15 cellular contexts compared by ENCODE assay signal in the genomic region with DNA sequence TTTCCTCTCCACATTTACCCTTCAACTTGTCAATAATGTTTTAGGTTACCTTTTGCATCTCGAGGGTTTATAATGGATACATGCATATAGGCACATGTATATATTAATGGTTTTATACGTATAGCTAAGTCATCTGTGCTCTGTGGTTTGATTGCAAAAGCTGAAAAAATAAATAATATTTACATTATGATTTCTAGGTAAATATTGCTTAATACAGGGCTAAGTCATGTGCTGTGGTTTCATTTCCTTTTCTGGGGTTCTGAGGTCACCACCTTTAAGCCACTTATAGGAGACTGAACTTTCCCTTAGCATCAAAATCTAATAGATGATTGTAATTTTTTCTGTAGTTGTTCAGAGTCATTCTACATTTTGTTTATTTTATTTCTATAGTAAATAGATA. TPM values are rescaled to one million over a fixed set of nuclear protein-coding genes. Genes with fewer than 3 reads are reported as not detected.
DNase-seq lines count a peak whose midpoint lies in the region; ATAC-seq and TF ChIP-seq lines count a peak whose summit lies in the region.
"Had no signal": no experiment of that assay in that cellular context is flagged by ENCODE, and none has a peak within 500 bp of the region (broad histone marks: within the 10 kb centered on the region; RNA-seq: fewer than 3 reads in every experiment).

No MANE protein-coding gene starts in this region.

- H3K4me1 ChIP-seq in breast epithelium = peaks cover 0 to 10% of the 10 kb centered on the region in 2 donors
- peaks cover 25% of the 10 kb centered on the region for H3K4me1 ChIP-seq in RWPE2 (ENCODE audit: insufficient read depth, poor library complexity, severe bottlenecking)
- H3K4me1 ChIP-seq in left lung = peaks cover 5 to 38% of the 10 kb centered on the region in 2 donors
- H3K4me1 ChIP-seq in upper lobe of right lung = peaks cover 22% of the 10 kb centered on the region
- H3K4me1 ChIP-seq in H9 (ENCODE audit: insufficient read depth, low read length) = peaks cover 3% of the 10 kb centered on the region; the same call in 1 of the 2 replicates

- H2BK20ac ChIP-seq in H9 (ENCODE audit: low read depth, low read length, poor library complexity, severe bottlenecking) = no peak overlapping the region

- H3K4me1 Mint-ChIP-seq in MCF 10A (ENCODE audit: insufficient read depth, unreplicated experiment) = peaks cover 38% of the 10 kb centered on the region
- H3K4me1 Mint-ChIP-seq in H9 = peaks cover 27 to 28% of the 10 kb centered on the region in 2 experiments

- no peak overlapping the region for H3K4me3 Mint-ChIP-seq in MCF 10A (ENCODE audit: unreplicated experiment)
- no peak overlapping the region for H3K4me3 Mint-ChIP-seq in H9
- H3K4me3 Mint-ChIP-seq: naive thymus-derived CD8-positive, alpha-beta T cell had no signal

- H3K4ac ChIP-seq in H9 (ENCODE audit: low read depth, low read length) = no peak overlapping the region

- no peak for TF ChIP-seq POLR2A in breast epithelium (IDR thresholded peaks at IDR 0.05)

- DNase-seq in MCF 10A (ENCODE audit: unreplicated experiment) = peak; percentile 76
- DNase-seq in breast epithelium (ENCODE audit: low spot score in 2 of 2) = no peak
- DNase-seq in RWPE2 (ENCODE audit: low spot score) = no peak
- no peak for DNase-seq in left lung
- DNase-seq in upper lobe of right lung = no peak
- DNase-seq in dermis blood vessel endothelial cell = no peak
- DNase-seq in H9 = no peak
- no peak for DNase-seq in NCI-H2029 (lab: John Stamatoyannopoulos, UW)
- DNase-seq: ACHN, activated T-cell treated with anti-CD3 and anti-CD28 coated beads for 4 hours, H7, kidney glomerular epithelial cell had no signal

- no peak overlapping the region for H4K5ac ChIP-seq in H9 (ENCODE audit: insufficient read length, low read depth, low read length)

- no peaks in the 10 kb centered on the region for H3K79me1 ChIP-seq in H9 (ENCODE audit: insufficient read depth, low read depth, low read length, poor library complexity, severe bottlenecking)

- H3K4me2 ChIP-seq in H9 (ENCODE audit: insufficient read depth, insufficient read length, low read length) = no peak overlapping the region
- H3K4me2 ChIP-seq: smooth muscle cell had no signal

- H3K27me3 Mint-ChIP-seq in MCF 10A (ENCODE audit: insufficient read depth, unreplicated experiment) (no peaks in the 10 kb centered on the region), H9 (ENCODE audit: low read depth) (no peaks in the 10 kb centered on the region)
- H3K27me3 Mint-ChIP-seq: naive thymus-derived CD8-positive, alpha-beta T cell had no signal

- no peak overlapping the region for H3K18ac ChIP-seq in H9 (ENCODE audit: insufficient read length, low read depth, low read length)

- H3K36me3 Mint-ChIP-seq in MCF 10A (ENCODE audit: insufficient read depth, unreplicated experiment) = no peaks in the 10 kb centered on the region
- peaks cover 0 to 4% (median 1%) of the 10 kb centered on the region in 3 experiments; a peak in 3 of 7 replicates for H3K36me3 Mint-ChIP-seq in H9 (ENCODE audit: insufficient read depth in 1 of 3, low read depth in 3 of 3)

- no peak overlapping the region for H3K14ac ChIP-seq in H9 (ENCODE audit: insufficient read depth, low read length)

- no peak overlapping the region for H2BK120ac ChIP-seq in H9 (ENCODE audit: low read depth, low read length, poor library complexity, severe bottlenecking)

- no peak overlapping the region for H3K56ac ChIP-seq in H9 (ENCODE audit: insufficient read length, low read depth, low read length)

- no peaks in the 10 kb centered on the region; the same call in 1 of the 2 replicates for H3K79me2 ChIP-seq in H9 (ENCODE audit: insufficient read depth, low read length)

- H3K4me3 ChIP-seq in breast epithelium (no peak overlapping the region), RWPE2 (ENCODE audit: severe bottlenecking) (no peak overlapping the region), left lung (no peak overlapping the region), upper lobe of right lung (no peak overlapping the region)
- H3K4me3 ChIP-seq: smooth muscle cell, tibial nerve had no signal

- POLR2A ChIA-PET in MCF 10A (lab: Yijun Ruan, JAX) = interaction anchor here (0.6 to 2.5 kb wide), 5 partner anchors 11 to 441 kb away, joined by 3 to 13 read pairs (median 6); a partner anchor contains a TSS

- CTCF ChIA-PET in MCF 10A (lab: Yijun Ruan, JAX) = interaction anchor here (0.6 to 1.1 kb wide), 3 partner anchors 328 to 767 kb away, joined by 3 to 4 read pairs (median 3); no protein-coding TSS in a partner anchor

- WGBS in H9 (ENCODE audit: extremely low coverage, insufficient read length, low lambda C conversion rate) = no CpG with 5 or more reads among the region's 2 CpGs

- no peak overlapping the region for H2BK15ac ChIP-seq in H9 (ENCODE audit: low read depth, low read length)

- no peak overlapping the region for H3K9ac ChIP-seq in H9 (ENCODE audit: extremely low read depth, insufficient read length, low read length)

- no peaks in the 10 kb centered on the region for H4K20me1 ChIP-seq in H9 (ENCODE audit: control insufficient read depth, insufficient read depth, insufficient read length)

- no peaks in the 10 kb centered on the region for H3K9me3 ChIP-seq in breast epithelium
- H3K9me3 ChIP-seq in RWPE2 (ENCODE audit: severe bottlenecking) = no peaks in the 10 kb centered on the region
- H3K9me3 ChIP-seq in left lung = no peaks in the 10 kb centered on the region
- no peaks in the 10 kb centered on the region for H3K9me3 ChIP-seq in upper lobe of right lung
- no peaks in the 10 kb centered on the region for H3K9me3 ChIP-seq in H9 (ENCODE audit: control insufficient read depth, low read depth, low read length)
- H3K9me3 ChIP-seq: tibial nerve had no signal

- no TSS peak for BruUV-seq in MCF 10A (replicated peaks; lab: Mats Ljungman, UMichigan)

- no peaks in the 10 kb centered on the region for H3K9me3 Mint-ChIP-seq in MCF 10A (ENCODE audit: unreplicated experiment)
- no peaks in the 10 kb centered on the region for H3K9me3 Mint-ChIP-seq in H9
- H3K9me3 Mint-ChIP-seq: naive thymus-derived CD8-positive, alpha-beta T cell had no signal

- no peak overlapping the region for H2AFZ ChIP-seq in H9 (ENCODE audit: low read length)

- no peaks in the 10 kb centered on the region for H3K36me3 ChIP-seq in breast epithelium
- no peaks in the 10 kb centered on the region; the same call in 1 of the 2 replicates for H3K36me3 ChIP-seq in RWPE2 (ENCODE audit: low read depth)
- H3K36me3 ChIP-seq in left lung = peaks cover 0 to 7% of the 10 kb centered on the region in 2 donors
- peaks cover 8% of the 10 kb centered on the region for H3K36me3 ChIP-seq in upper lobe of right lung

- no peak overlapping the region for H2BK5ac ChIP-seq in H9 (ENCODE audit: insufficient read length, low read length)

- H4K8ac ChIP-seq in H9 (replicated peaks; ENCODE audit: insufficient read length, low read depth, low read length) = no peak overlapping the region

- no peak overlapping the region for H2BK12ac ChIP-seq in H9 (ENCODE audit: insufficient read length, low read depth, low read length)

- no peak overlapping the region for H3K23ac ChIP-seq in H9 (ENCODE audit: insufficient read length, low read depth, low read length)

- H3T11ph ChIP-seq in H9 (ENCODE audit: low read length) = no peak overlapping the region

- no peak overlapping the region for H2AK5ac ChIP-seq in H9 (ENCODE audit: insufficient read length, low read length)

- H3K27me3 ChIP-seq in breast epithelium (no peaks in the 10 kb centered on the region), RWPE2 (ENCODE audit: insufficient read depth, poor library complexity, severe bottlenecking) (no peaks in the 10 kb centered on the region), left lung (no peaks in the 10 kb centered on the region), upper lobe of right lung (no peaks in the 10 kb centered on the region), H9 (ENCODE audit: insufficient read depth, low read length) (no peaks in the 10 kb centered on the region)
- H3K27me3 ChIP-seq: tibial nerve had no signal

- intact Hi-C loops in MCF 10A (cut with micrococcal nuclease) = loop anchor here (5.0 to 10.0 kb wide), 2 partner anchors 35 to 442 kb away; a partner anchor contains a TSS
- intact Hi-C loops in breast epithelium (cut with DNase I; ENCODE audit: low total_unique reads) = no loop called here
- intact Hi-C loops in left lung (cut with DNase I) = no loop called here
- intact Hi-C loops in upper lobe of right lung (cut with DNase I) = no loop called here

- H4K91ac ChIP-seq in H9 (ENCODE audit: insufficient read length, low read depth, low read length) = no peak overlapping the region

- TF ChIP-seq CTCF in MCF 10A (IDR thresholded peaks at IDR 0.05; ENCODE audit: unreplicated experiment) = no peak
- no peak for TF ChIP-seq CTCF in breast epithelium (IDR thresholded peaks at IDR 0.05)
- TF ChIP-seq CTCF in RWPE2 (IDR thresholded peaks at IDR 0.05; ENCODE audit: poor library complexity, severe bottlenecking) = no peak
- no peak for TF ChIP-seq CTCF in left lung (IDR thresholded peaks at IDR 0.05)
- no peak for TF ChIP-seq CTCF in upper lobe of right lung (IDR thresholded peaks at IDR 0.05)
- no peak for TF ChIP-seq CTCF in H9 (conservative IDR thresholded peaks at IDR 0.05)

- peak; percentile 60 for ATAC-seq in RWPE2 (ENCODE audit: low read depth)
- ATAC-seq in left lung = peak; percentile 55
- peak; percentile 48 for ATAC-seq in upper lobe of right lung
- ATAC-seq: naive thymus-derived CD8-positive, alpha-beta T cell had no signal

- H3K27ac Mint-ChIP-seq in MCF 10A (ENCODE audit: low read depth, unreplicated experiment) (no peak overlapping the region), H9 (no peak overlapping the region)

- no peaks in the 10 kb centered on the region for H3K23me2 ChIP-seq in H9 (ENCODE audit: insufficient read length, low read depth, low read length, poor library complexity, severe bottlenecking)

- peak overlapping the region in 1 of 2 donors; percentile 85 for H3K27ac ChIP-seq in breast epithelium
- H3K27ac ChIP-seq in RWPE2 (ENCODE audit: poor library complexity, severe bottlenecking) = no peak overlapping the region
- H3K27ac ChIP-seq in left lung = peak overlapping the region in 1 of 2 donors; percentile 65
- no peak overlapping the region for H3K27ac ChIP-seq in upper lobe of right lung
- no peak overlapping the region for H3K27ac ChIP-seq in H9 (ENCODE audit: insufficient read length, low read depth, low read length)
- H3K27ac ChIP-seq: tibial nerve had no signal

RNA-seq across cellular contexts. Expression of a gene that starts 33.1 kb away (rescaled TPM):
- total RNA-seq in MCF 10A (2022) = 107 and 117 TPM in 2 replicates
- 100 to 1,000 TPM; 135 to 183 (median 147) TPM for total RNA-seq in breast epithelium
- 100 to 1,000 TPM; 160 to 220 TPM for total RNA-seq in left lung
- 191 TPM for total RNA-seq in upper lobe of right lung
- 45.8 and 57.7 TPM in 2 replicates for total RNA-seq in dermis blood vessel endothelial cell
- 56.3 and 64.6 TPM in 2 replicates for total RNA-seq in H9 (2021)
